In genomic region chr1:85616011-85616705, GRCh38 we compare ENCODE assay signal across 2 cellular contexts.
TF ChIP-seq lines count a peak whose summit lies in the region.

No MANE protein-coding gene starts in this region.

TF ChIP-seq in HepG2, 621 proteins besides CTCF, POLR2A, EP300 and RAD21:
- no peak for TF ChIP-seq SKI (IDR thresholded peaks at IDR 0.05; ENCODE audit: partially characterized antibody)
- TF ChIP-seq ZNF282 (IDR thresholded peaks at IDR 0.05; ENCODE audit: partially characterized antibody), result no peak
- TF ChIP-seq ZNF652 (CRISPR knock-in tag; IDR thresholded peaks at IDR 0.05; ENCODE audit: borderline replicate concordance, low read depth), result no peak
- TF ChIP-seq ZNF275 (CRISPR knock-in tag; IDR thresholded peaks at IDR 0.05; ENCODE audit: borderline replicate concordance), result no peak
- no peak for TF ChIP-seq BRF2 (CRISPR knock-in tag; IDR thresholded peaks at IDR 0.05)
- TF ChIP-seq, protein P1, sequence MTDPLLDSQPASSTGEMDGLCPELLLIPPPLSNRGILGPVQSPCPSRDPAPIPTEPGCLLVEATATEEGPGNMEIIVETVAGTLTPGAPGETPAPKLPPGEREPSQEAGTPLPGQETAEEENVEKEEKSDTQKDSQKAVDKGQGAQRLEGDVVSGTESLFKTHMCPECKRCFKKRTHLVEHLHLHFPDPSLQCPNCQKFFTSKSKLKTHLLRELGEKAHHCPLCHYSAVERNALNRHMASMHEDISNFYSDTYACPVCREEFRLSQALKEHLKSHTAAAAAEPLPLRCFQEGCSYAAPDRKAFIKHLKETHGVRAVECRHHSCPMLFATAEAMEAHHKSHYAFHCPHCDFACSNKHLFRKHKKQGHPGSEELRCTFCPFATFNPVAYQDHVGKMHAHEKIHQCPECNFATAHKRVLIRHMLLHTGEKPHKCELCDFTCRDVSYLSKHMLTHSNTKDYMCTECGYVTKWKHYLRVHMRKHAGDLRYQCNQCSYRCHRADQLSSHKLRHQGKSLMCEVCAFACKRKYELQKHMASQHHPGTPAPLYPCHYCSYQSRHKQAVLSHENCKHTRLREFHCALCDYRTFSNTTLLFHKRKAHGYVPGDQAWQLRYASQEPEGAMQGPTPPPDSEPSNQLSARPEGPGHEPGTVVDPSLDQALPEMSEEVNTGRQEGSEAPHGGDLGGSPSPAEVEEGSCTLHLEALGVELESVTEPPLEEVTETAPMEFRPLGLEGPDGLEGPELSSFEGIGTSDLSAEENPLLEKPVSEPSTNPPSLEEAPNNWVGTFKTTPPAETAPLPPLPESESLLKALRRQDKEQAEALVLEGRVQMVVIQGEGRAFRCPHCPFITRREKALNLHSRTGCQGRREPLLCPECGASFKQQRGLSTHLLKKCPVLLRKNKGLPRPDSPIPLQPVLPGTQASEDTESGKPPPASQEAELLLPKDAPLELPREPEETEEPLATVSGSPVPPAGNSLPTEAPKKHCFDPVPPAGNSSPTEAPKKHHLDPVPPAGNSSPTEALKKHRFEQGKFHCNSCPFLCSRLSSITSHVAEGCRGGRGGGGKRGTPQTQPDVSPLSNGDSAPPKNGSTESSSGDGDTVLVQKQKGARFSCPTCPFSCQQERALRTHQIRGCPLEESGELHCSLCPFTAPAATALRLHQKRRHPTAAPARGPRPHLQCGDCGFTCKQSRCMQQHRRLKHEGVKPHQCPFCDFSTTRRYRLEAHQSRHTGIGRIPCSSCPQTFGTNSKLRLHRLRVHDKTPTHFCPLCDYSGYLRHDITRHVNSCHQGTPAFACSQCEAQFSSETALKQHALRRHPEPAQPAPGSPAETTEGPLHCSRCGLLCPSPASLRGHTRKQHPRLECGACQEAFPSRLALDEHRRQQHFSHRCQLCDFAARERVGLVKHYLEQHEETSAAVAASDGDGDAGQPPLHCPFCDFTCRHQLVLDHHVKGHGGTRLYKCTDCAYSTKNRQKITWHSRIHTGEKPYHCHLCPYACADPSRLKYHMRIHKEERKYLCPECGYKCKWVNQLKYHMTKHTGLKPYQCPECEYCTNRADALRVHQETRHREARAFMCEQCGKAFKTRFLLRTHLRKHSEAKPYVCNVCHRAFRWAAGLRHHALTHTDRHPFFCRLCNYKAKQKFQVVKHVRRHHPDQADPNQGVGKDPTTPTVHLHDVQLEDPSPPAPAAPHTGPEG (CRISPR knock-in tag; IDR thresholded peaks at IDR 0.05), result no peak
- TF ChIP-seq ZNF772 (CRISPR knock-in tag; IDR thresholded peaks at IDR 0.05), result no peak
TF ChIP-seq in HepG2: peak in this region for 0.

TF ChIP-seq in H1, 55 proteins besides CTCF, POLR2A, EP300 and RAD21:
- TF ChIP-seq, protein P2, sequence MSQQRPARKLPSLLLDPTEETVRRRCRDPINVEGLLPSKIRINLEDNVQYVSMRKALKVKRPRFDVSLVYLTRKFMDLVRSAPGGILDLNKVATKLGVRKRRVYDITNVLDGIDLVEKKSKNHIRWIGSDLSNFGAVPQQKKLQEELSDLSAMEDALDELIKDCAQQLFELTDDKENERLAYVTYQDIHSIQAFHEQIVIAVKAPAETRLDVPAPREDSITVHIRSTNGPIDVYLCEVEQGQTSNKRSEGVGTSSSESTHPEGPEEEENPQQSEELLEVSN (IDR thresholded peaks at IDR 0.05), result no peak
- TF ChIP-seq TAF7 (optimal IDR thresholded peaks at IDR 0.05; ENCODE audit: borderline replicate concordance, low read depth, low read length) (no peak), KDM4A (IDR thresholded peaks at IDR 0.05; ENCODE audit: low read depth, low read length, severe bottlenecking) (no peak), JUN (IDR thresholded peaks at IDR 0.05; ENCODE audit: low read depth, low read length) (no peak), RFX5 (IDR thresholded peaks at IDR 0.05; ENCODE audit: borderline replicate concordance, low read depth, low read length) (no peak), PHF8 (conservative IDR thresholded peaks at IDR 0.05; ENCODE audit: low read depth, low read length) (no peak), CHD2 (IDR thresholded peaks at IDR 0.05; ENCODE audit: low read length) (no peak), CHD1 (IDR thresholded peaks at IDR 0.05; ENCODE audit: low read depth, low read length) (no peak), SUZ12 (IDR thresholded peaks at IDR 0.05; ENCODE audit: low read length) (no peak), EGR1 (IDR thresholded peaks at IDR 0.05; ENCODE audit: borderline replicate concordance, low read depth, low read length) (no peak), GABPA (IDR thresholded peaks at IDR 0.05; ENCODE audit: borderline replicate concordance, insufficient read depth, low read length) (no peak), CREB1 (IDR thresholded peaks at IDR 0.05) (no peak), MAX (IDR thresholded peaks at IDR 0.05) (no peak), SIX5 (IDR thresholded peaks at IDR 0.05; ENCODE audit: low read depth, low read length) (no peak)
